ENCODE assay signal across 31 cellular contexts in the genomic region with DNA sequence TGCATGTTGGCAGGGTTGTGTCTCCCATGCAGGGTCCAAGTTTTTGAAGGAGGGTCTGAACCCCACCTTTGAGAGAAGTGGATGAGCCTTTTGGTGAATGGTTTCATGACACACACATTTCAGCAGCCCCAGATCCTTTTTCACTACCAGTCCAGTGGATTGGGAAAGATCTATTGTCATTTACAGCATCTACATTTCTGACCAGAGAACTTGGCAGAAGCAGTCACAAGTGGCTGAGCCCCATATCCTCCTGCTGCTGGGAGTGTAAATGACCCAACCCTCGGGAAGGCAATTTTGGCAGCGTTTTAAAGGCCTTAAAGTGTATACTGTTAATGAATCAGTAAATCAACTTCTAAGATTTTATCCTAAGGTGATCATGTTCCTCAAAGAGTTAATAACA.
"Had no signal": no experiment of that assay in that cellular context is flagged by ENCODE, and none has a peak within 500 bp of the region (broad histone marks: within the 10 kb centered on the region; RNA-seq: fewer than 3 reads in every experiment).

No MANE protein-coding gene starts in this region.

- H3K27me3 Mint-ChIP-seq: activated B cell treated with CpG ODN at 0.5 μM for 24 hours; activated naive CD4-positive, alpha-beta T cell treated with anti-CD3 and anti-CD28 coated beads, Interleukin-2, amount 10 ng/mL, durations not matched to agents 7 days and 5 days; activated naive CD8-positive, alpha-beta T cell treated with anti-CD3 and anti-CD28 coated beads, Interleukin-2, amount 50 U/mL, for 24 hours had no signal

- H3K27ac ChIP-seq: cardiac muscle cell, VCaP had no signal

- H3K4me3 ChIP-seq: cardiac muscle cell had no signal

- ATAC-seq: activated naive CD8-positive, alpha-beta T cell treated with anti-CD3 and anti-CD28 coated beads, Interleukin-2, amount 50 U/mL, for 24 hours; Panc1 had no signal

- H3K36me3 Mint-ChIP-seq: activated CD4-positive, alpha-beta memory T cell treated with anti-CD3 and anti-CD28 coated beads for 36 hours; activated naive CD4-positive, alpha-beta T cell treated with anti-CD3 and anti-CD28 coated beads, Interleukin-2, amount 10 ng/mL, durations not matched to agents 7 days and 5 days; activated naive CD8-positive, alpha-beta T cell had no signal

- H3K4me3 Mint-ChIP-seq: activated B cell treated with CpG ODN at 0.5 μM for 24 hours; activated CD4-positive, alpha-beta memory T cell treated with anti-CD3 and anti-CD28 coated beads for 36 hours; activated naive CD4-positive, alpha-beta T cell treated with anti-CD3 and anti-CD28 coated beads, Interleukin-2, amount 10 ng/mL, durations not matched to agents 7 days and 5 days; activated naive CD8-positive, alpha-beta T cell; activated naive CD8-positive, alpha-beta T cell treated with anti-CD3 and anti-CD28 coated beads, Interleukin-2, amount 50 U/mL, for 24 hours had no signal

- H3K27me3 ChIP-seq: cardiac muscle cell had no signal

- H3K27ac Mint-ChIP-seq: activated B cell treated with CpG ODN at 0.5 μM for 24 hours; activated CD4-positive, alpha-beta memory T cell treated with anti-CD3 and anti-CD28 coated beads for 36 hours; activated naive CD4-positive, alpha-beta T cell treated with anti-CD3 and anti-CD28 coated beads, Interleukin-2, amount 10 ng/mL, durations not matched to agents 7 days and 5 days; activated naive CD8-positive, alpha-beta T cell; activated naive CD8-positive, alpha-beta T cell treated with anti-CD3 and anti-CD28 coated beads, Interleukin-2, amount 50 U/mL, for 24 hours had no signal

- H3K4me1 Mint-ChIP-seq: activated B cell treated with CpG ODN at 0.5 μM for 24 hours; activated naive CD4-positive, alpha-beta T cell treated with anti-CD3 and anti-CD28 coated beads, Interleukin-2, amount 10 ng/mL, durations not matched to agents 7 days and 5 days; activated naive CD8-positive, alpha-beta T cell treated with anti-CD3 and anti-CD28 coated beads, Interleukin-2, amount 50 U/mL, for 24 hours had no signal

- DNase-seq: activated B cell treated with CpG ODN at 0.5 μM for 24 hours; activated CD4-positive, alpha-beta memory T cell treated with anti-CD3 and anti-CD28 coated beads for 36 hours; activated CD4-positive, alpha-beta T cell treated with anti-CD3 and anti-CD28 coated beads for 4 hours; activated CD4-positive, alpha-beta T cell treated with anti-CD3 and anti-CD28 coated beads, Interleukin-2, amount 50 U/mL, for 1 hour; activated CD4-positive, CD25-positive, alpha-beta regulatory T cell treated with anti-CD3 and anti-CD28 coated beads, Interleukin-2, amount 50 U/mL, for 72 hours; activated CD8-positive, alpha-beta memory T cell treated with anti-CD3 and anti-CD28 coated beads, Interleukin-2, amount 50 U/mL, for 48 hours; activated effector memory CD4-positive, alpha-beta T cell treated with Interleukin-2 at 50 U/mL for 16 hours; activated naive CD4-positive, alpha-beta T cell treated with anti-CD3 and anti-CD28 coated beads, Interleukin-2, amount 10 ng/mL, durations not matched to agents 7 days and 5 days; activated naive CD8-positive, alpha-beta T cell treated with anti-CD3 and anti-CD28 coated beads, Interleukin-2, amount 50 U/mL, for 24 hours; activated T-cell treated with anti-CD3 and anti-CD28 coated beads, Interleukin-2, amount 50 U/mL, for 48 hours; amniotic stem cell; aorta; KG1; NCI-H1092 treated with DMSO at 0.1 percent for 48 hours; NCI-H1417; NCI-H146; NCI-H187 treated with DMSO at 0.1 percent for 48 hours; NCI-H2081; NCI-H2171 treated with DMSO at 0.1 percent for 48 hours; NCI-H226; NCI-H446 treated with DMSO at 0.1 percent for 48 hours; NCI-H524 treated with DMSO at 0.1 percent for 48 hours; RPMI8226; SW 1271; T-helper 1 cell; T-helper 2 cell; T-helper 9 cell had no signal

- H3K9me3 Mint-ChIP-seq: activated B cell treated with CpG ODN at 0.5 μM for 24 hours; activated CD4-positive, alpha-beta memory T cell treated with anti-CD3 and anti-CD28 coated beads for 36 hours; activated naive CD4-positive, alpha-beta T cell treated with anti-CD3 and anti-CD28 coated beads, Interleukin-2, amount 10 ng/mL, durations not matched to agents 7 days and 5 days; activated naive CD8-positive, alpha-beta T cell treated with anti-CD3 and anti-CD28 coated beads, Interleukin-2, amount 50 U/mL, for 24 hours had no signal
